ENCODE assay signal across 8 cellular contexts in the genomic region with DNA sequence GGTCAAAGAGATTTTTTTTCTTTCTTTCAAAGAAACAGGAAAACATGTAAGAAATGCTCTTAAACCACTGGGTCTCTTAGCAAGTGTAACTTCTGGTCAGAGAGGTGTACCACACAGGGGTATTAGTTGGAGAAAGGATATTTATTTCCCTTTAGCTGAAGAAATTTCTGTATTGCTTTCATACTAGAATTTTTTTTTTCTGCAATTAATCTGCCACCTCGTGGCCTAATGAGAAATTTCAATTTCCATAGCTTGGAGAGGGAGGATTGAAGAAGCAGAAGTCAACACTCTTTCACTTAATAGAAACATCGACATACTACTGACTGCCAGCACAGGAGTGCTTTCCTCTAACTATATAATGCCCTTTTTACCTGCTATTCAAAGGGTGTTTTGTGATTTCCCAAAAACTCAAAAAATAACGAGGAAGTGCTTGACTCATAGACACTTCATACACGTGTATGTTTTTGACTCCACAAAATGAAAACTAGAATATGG.
DNase-seq lines count a peak whose midpoint lies in the region; ATAC-seq, FAIRE-seq and TF ChIP-seq lines count a peak whose summit lies in the region.

No MANE protein-coding gene starts in this region.

- peaks cover 6% of the 10 kb centered on the region for H3K4me1 Mint-ChIP-seq in CD14-positive monocyte

- peak; percentile 73 for TF ChIP-seq CTCF in CD14-positive monocyte (IDR thresholded peaks at IDR 0.05)
- peak; percentile 53 for TF ChIP-seq CTCF in GM20000 (IDR thresholded peaks at IDR 0.05; ENCODE audit: extremely low read depth, missing control alignments)
- TF ChIP-seq CTCF in bronchial epithelial cell (IDR thresholded peaks at IDR 0.05; ENCODE audit: insufficient read depth, low read length, severe bottlenecking), result peak; percentile 14
- TF ChIP-seq CTCF in HepG2 (CRISPR knock-in tag; IDR thresholded peaks at IDR 0.05), result peak; percentile 41
- peak; percentile 54 to 77 (median 62) for TF ChIP-seq CTCF in uterus (IDR thresholded peaks at IDR 0.05)

- H3K4me3 Mint-ChIP-seq in CD14-positive monocyte, result no peak overlapping the region

- BruUV-seq in HepG2 (replicated peaks; lab: Mats Ljungman, UMichigan), result no TSS peak

- H2AFZ ChIP-seq in HepG2 (ENCODE audit: low read length), result no peak overlapping the region

- no peaks in the 10 kb centered on the region for H3K36me3 Mint-ChIP-seq in CD14-positive monocyte

- no peaks in the 10 kb centered on the region for H3K36me3 ChIP-seq in bronchial epithelial cell (ENCODE audit: control insufficient read depth, insufficient read depth, low read length)
- H3K36me3 ChIP-seq in HepG2 (replicated peaks in 1 of 2; ENCODE audit: control insufficient read depth in 1 of 2, insufficient read depth in 2 of 2, low read length in 2 of 2), result no peaks in the 10 kb centered on the region
- no peaks in the 10 kb centered on the region for H3K36me3 ChIP-seq in uterus

- intact Hi-C loops in CD14-positive monocyte (cut with micrococcal nuclease) (loop anchor here (5.0 kb wide), 5 partner anchors 35 to 285 kb away; no protein-coding TSS in a partner anchor), HepG2 (cut with micrococcal nuclease; ENCODE audit: unreplicated experiment) (loop anchor here (1.0 to 10.0 kb wide), 2 partner anchors 286 to 408 kb away; no protein-coding TSS in a partner anchor), uterus (cut with DNase I; ENCODE audit: low total_unique reads) (loop anchor here (5.0 kb wide), 1 partner anchor 285 kb away; no protein-coding TSS in a partner anchor)

- no peak for TF ChIP-seq EP300 in HepG2 (IDR thresholded peaks at IDR 0.05; ENCODE audit: low read depth in 2 of 2, low read length in 2 of 2)
- TF ChIP-seq EP300 in HepG2 (CRISPR knock-in tag; IDR thresholded peaks at IDR 0.05; ENCODE audit: borderline replicate concordance), result no peak

- no peak overlapping the region for H3K4me3 ChIP-seq in bronchial epithelial cell (ENCODE audit: low read depth, low read length)
- no peak overlapping the region for H3K4me3 ChIP-seq in HepG2 (replicated peaks in 1 of 3; ENCODE audit: insufficient read depth in 1 of 3, low read depth in 2 of 3, low read length in 3 of 3)
- no peak overlapping the region for H3K4me3 ChIP-seq in uterus

- DNase-seq in CD14-positive monocyte (ENCODE audit: low spot score) (no peak), GM20000 (ENCODE audit: low spot score) (peak; percentile 37), NCI-H446 treated with DMSO at 0.1 percent for 48 hours (lab: John Stamatoyannopoulos, UW) (peak; percentile 5), bronchial epithelial cell (ENCODE audit: low read depth) (peak; percentile 58), HepG2 (ENCODE audit: low spot score) (peak; percentile 10), uterus (no peak), GM19238 (ENCODE audit: insufficient read length, low spot score) (no peak)
- DNase-seq in NK-92 treated with Interleukin-12 subunit alpha and Interleukin-12 subunit beta, amount 100 ng/mL, for 24 hours (lab: John Stamatoyannopoulos, UW), result no peak

- H3K4me2 ChIP-seq in HepG2 (ENCODE audit: low read depth, low read length), result no peak overlapping the region

- H3K9ac ChIP-seq in HepG2 (ENCODE audit: insufficient read depth, low read depth, low read length), result no peak overlapping the region

- TF ChIP-seq RAD21 in HepG2 (CRISPR knock-in tag; IDR thresholded peaks at IDR 0.05), result no peak

- FAIRE-seq in bronchial epithelial cell (lab: Jason Lieb, UNC), result no peak
- no peak for FAIRE-seq in HepG2 (lab: Jason Lieb, UNC)

- no peak for TF ChIP-seq POLR2A in HepG2 (IDR thresholded peaks at IDR 0.05; ENCODE audit: insufficient read depth in 1 of 2, low read depth in 2 of 2, low read length in 2 of 2)
- no peak for TF ChIP-seq POLR2A in uterus (IDR thresholded peaks at IDR 0.05)

- H3K27ac Mint-ChIP-seq in CD14-positive monocyte, result peak overlapping the region in 2 of 7 donors; percentile 13 to 53

- H3K9me3 Mint-ChIP-seq in CD14-positive monocyte, result peaks cover 1 to 6% (median 3%) of the 10 kb centered on the region in 7 donors

- H4K20me1 ChIP-seq in HepG2 (ENCODE audit: insufficient read depth, low read length), result no peaks in the 10 kb centered on the region

- no peaks in the 10 kb centered on the region for H3K27me3 ChIP-seq in bronchial epithelial cell (ENCODE audit: control insufficient read depth, insufficient read depth, low read length)
- no peaks in the 10 kb centered on the region; a peak in 1 of 5 replicates for H3K27me3 ChIP-seq in HepG2 (ENCODE audit: control insufficient read depth in 1 of 2, insufficient read depth in 2 of 2, low read length in 2 of 2)
- no peaks in the 10 kb centered on the region for H3K27me3 ChIP-seq in uterus

- CTCF ChIA-PET in HepG2 (lab: Yijun Ruan, JAX; ENCODE audit: low intra/inter-chr PET ratio, low total read pairs), result interaction anchor here (2.9 kb wide), 1 partner anchor 286 kb away, joined by 65 read pairs; no protein-coding TSS in a partner anchor

- H3K9me3 ChIP-seq in HepG2 (ENCODE audit: low read length), result no peaks in the 10 kb centered on the region
- no peaks in the 10 kb centered on the region for H3K9me3 ChIP-seq in uterus

- no peak overlapping the region for H3K27ac ChIP-seq in HepG2 (ENCODE audit: extremely low read length, insufficient read depth, low read length)
- H3K27ac ChIP-seq in uterus, result no peak overlapping the region

- H3K4me1 ChIP-seq in HepG2 (ENCODE audit: insufficient read depth, low read length) (no peaks in the 10 kb centered on the region), uterus (no peaks in the 10 kb centered on the region)

- WGBS in HepG2 (ENCODE audit: low lambda C conversion rate), result 13% methylated on average over 4 of the region's 4 CpGs

- no peak for ATAC-seq in HepG2

- no peaks in the 10 kb centered on the region for H3K27me3 Mint-ChIP-seq in CD14-positive monocyte (ENCODE audit: low read depth in 3 of 3)

- in situ Hi-C loops in HepG2 (cut with HindIII; ENCODE audit: extremely low pct_ligation_motif_present, low pct_unique_long_range_greater_than_20kb), result loop anchor here (5.0 kb wide), 1 partner anchor 285 kb away; no protein-coding TSS in a partner anchor

- POLR2A ChIA-PET in HepG2 (lab: Yijun Ruan, JAX), result interaction anchor here (1.1 kb wide), 1 partner anchor 286 kb away, joined by 3 read pairs; no protein-coding TSS in a partner anchor

- H3K79me2 ChIP-seq in HepG2 (ENCODE audit: insufficient read depth, low read length), result no peaks in the 10 kb centered on the region

TF ChIP-seq in HepG2, 621 proteins besides CTCF, POLR2A, EP300 and RAD21:
- TF ChIP-seq ZNF570 (CRISPR knock-in tag; IDR thresholded peaks at IDR 0.05; ENCODE audit: borderline replicate concordance) (no peak), GFI1 (CRISPR knock-in tag; IDR thresholded peaks at IDR 0.05; ENCODE audit: borderline replicate concordance) (no peak), RFXANK (CRISPR knock-in tag; IDR thresholded peaks at IDR 0.05) (no peak), SSRP1 (CRISPR knock-in tag; IDR thresholded peaks at IDR 0.05) (no peak), STAG1 (CRISPR knock-in tag; IDR thresholded peaks at IDR 0.05) (peak; percentile 64), ZNF121 (CRISPR knock-in tag; IDR thresholded peaks at IDR 0.05) (no peak), LCORL (IDR thresholded peaks at IDR 0.05) (no peak), LCORL (CRISPR knock-in tag; IDR thresholded peaks at IDR 0.05) (no peak), SMC3 (IDR thresholded peaks at IDR 0.05; ENCODE audit: low read length) (peak; percentile 62), RFX3 (CRISPR knock-in tag; IDR thresholded peaks at IDR 0.05) (no peak)
- TF ChIP-seq, protein P1, sequence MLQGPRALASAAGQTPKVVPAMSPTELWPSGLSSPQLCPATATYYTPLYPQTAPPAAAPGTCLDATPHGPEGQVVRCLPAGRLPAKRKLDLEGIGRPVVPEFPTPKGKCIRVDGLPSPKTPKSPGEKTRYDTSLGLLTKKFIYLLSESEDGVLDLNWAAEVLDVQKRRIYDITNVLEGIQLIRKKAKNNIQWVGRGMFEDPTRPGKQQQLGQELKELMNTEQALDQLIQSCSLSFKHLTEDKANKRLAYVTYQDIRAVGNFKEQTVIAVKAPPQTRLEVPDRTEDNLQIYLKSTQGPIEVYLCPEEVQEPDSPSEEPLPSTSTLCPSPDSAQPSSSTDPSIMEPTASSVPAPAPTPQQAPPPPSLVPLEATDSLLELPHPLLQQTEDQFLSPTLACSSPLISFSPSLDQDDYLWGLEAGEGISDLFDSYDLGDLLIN (CRISPR knock-in tag; IDR thresholded peaks at IDR 0.05; ENCODE audit: borderline replicate concordance), result no peak
- TF ChIP-seq, protein P2, sequence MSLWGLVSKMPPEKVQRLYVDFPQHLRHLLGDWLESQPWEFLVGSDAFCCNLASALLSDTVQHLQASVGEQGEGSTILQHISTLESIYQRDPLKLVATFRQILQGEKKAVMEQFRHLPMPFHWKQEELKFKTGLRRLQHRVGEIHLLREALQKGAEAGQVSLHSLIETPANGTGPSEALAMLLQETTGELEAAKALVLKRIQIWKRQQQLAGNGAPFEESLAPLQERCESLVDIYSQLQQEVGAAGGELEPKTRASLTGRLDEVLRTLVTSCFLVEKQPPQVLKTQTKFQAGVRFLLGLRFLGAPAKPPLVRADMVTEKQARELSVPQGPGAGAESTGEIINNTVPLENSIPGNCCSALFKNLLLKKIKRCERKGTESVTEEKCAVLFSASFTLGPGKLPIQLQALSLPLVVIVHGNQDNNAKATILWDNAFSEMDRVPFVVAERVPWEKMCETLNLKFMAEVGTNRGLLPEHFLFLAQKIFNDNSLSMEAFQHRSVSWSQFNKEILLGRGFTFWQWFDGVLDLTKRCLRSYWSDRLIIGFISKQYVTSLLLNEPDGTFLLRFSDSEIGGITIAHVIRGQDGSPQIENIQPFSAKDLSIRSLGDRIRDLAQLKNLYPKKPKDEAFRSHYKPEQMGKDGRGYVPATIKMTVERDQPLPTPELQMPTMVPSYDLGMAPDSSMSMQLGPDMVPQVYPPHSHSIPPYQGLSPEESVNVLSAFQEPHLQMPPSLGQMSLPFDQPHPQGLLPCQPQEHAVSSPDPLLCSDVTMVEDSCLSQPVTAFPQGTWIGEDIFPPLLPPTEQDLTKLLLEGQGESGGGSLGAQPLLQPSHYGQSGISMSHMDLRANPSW (CRISPR knock-in tag; IDR thresholded peaks at IDR 0.05; ENCODE audit: borderline replicate concordance), result no peak
- TF ChIP-seq, protein P3, sequence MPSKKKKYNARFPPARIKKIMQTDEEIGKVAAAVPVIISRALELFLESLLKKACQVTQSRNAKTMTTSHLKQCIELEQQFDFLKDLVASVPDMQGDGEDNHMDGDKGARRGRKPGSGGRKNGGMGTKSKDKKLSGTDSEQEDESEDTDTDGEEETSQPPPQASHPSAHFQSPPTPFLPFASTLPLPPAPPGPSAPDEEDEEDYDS (CRISPR knock-in tag; IDR thresholded peaks at IDR 0.05), result no peak

Comparison
In these comparisons a context has a peak if more than half of its experiments do, and no peak if none do; other contexts are left out.
1. DNase-seq: peak in GM20000 (single experiment), NCI-H446 treated with DMSO at 0.1 percent for 48 hours (single experiment), bronchial epithelial cell (single experiment) and HepG2 (single experiment); none in CD14-positive monocyte (single experiment), uterus (0 of 2), NK-92 treated with Interleukin-12 subunit alpha and Interleukin-12 subunit beta, amount 100 ng/mL, for 24 hours (single experiment) and GM19238 (single experiment).
2. CTCF ChIP-seq: peak in every context shown above with its lines; median percentile 73 in CD14-positive monocyte; 62 in uterus; 53 in GM20000; 41 in HepG2; 14 in bronchial epithelial cell.